In genomic region chr7:123580406-123581161, GRCh38 we compare ENCODE assay signal across 8 cellular contexts. TPM values are rescaled to one million over a fixed set of nuclear protein-coding genes. Genes with fewer than 3 reads are reported as not detected.
DNase-seq lines count a peak whose midpoint lies in the region; ATAC-seq and TF ChIP-seq lines count a peak whose summit lies in the region.

No MANE protein-coding gene starts in this region.

- 28 to 48% methylated on average over 3 to 8 of the region's 8 CpGs for WGBS in endodermal cell (ENCODE audit: insufficient coverage in 1 of 2, insufficient read length in 1 of 2), 2 experiments

- H3K27me3 ChIP-seq in DOHH2 (ENCODE audit: control insufficient read depth, low read length): peaks cover 16% of the 10 kb centered on the region
- H3K27me3 ChIP-seq in OCI-LY1 (ENCODE audit: insufficient read depth, low read length): no peaks in the 10 kb centered on the region
- no peaks in the 10 kb centered on the region for H3K27me3 ChIP-seq in endodermal cell (ENCODE audit: control insufficient read depth, insufficient read depth, low read length, poor library complexity, severe bottlenecking)

- H3K4me3 Mint-ChIP-seq in endodermal cell (no peak overlapping the region), nephron (no peak overlapping the region)

- intact Hi-C loops in posterior vena cava (cut with DNase I): no loop called here

- peak; percentile 78 for TF ChIP-seq CTCF in DOHH2 (IDR thresholded peaks at IDR 0.05; ENCODE audit: low read depth, low read length, poor library complexity, severe bottlenecking)
- peak; percentile 95 for TF ChIP-seq CTCF in OCI-LY1 (IDR thresholded peaks at IDR 0.05; ENCODE audit: low read length)
- TF ChIP-seq CTCF in endodermal cell (conservative IDR thresholded peaks at IDR 0.05): peak; percentile 90
- peak; percentile 69 to 81 (median 78) for TF ChIP-seq CTCF in nephron (IDR thresholded peaks at IDR 0.05; ENCODE audit: unreplicated experiment in 3 of 3)

- no peak overlapping the region for H2AFZ ChIP-seq in OCI-LY1 (ENCODE audit: low read length)

- ATAC-seq in GM19452 (IDR thresholded peaks at IDR 0.05; ENCODE audit: unreplicated experiment) (peak; percentile 67), HG03571 (IDR thresholded peaks at IDR 0.05; ENCODE audit: unreplicated experiment) (peak; percentile 51)

- no peaks in the 10 kb centered on the region for H3K4me1 ChIP-seq in DOHH2 (ENCODE audit: control insufficient read depth, low read length)
- H3K4me1 ChIP-seq in OCI-LY1 (ENCODE audit: insufficient read depth, low read length, severe bottlenecking): no peaks in the 10 kb centered on the region
- no peaks in the 10 kb centered on the region for H3K4me1 ChIP-seq in endodermal cell (ENCODE audit: control insufficient read depth, insufficient read depth, low read length)

- H3K27ac Mint-ChIP-seq in endodermal cell: no peak overlapping the region
- H3K27ac Mint-ChIP-seq in nephron: no peak overlapping the region

- H3K9me3 ChIP-seq in DOHH2 (ENCODE audit: control insufficient read depth, insufficient read depth, low read length) (no peaks in the 10 kb centered on the region), OCI-LY1 (ENCODE audit: low read length) (no peaks in the 10 kb centered on the region), endodermal cell (ENCODE audit: control insufficient read depth, low read length) (no peaks in the 10 kb centered on the region)

- H3K4me1 Mint-ChIP-seq in endodermal cell (peaks cover 6% of the 10 kb centered on the region), nephron (no peaks in the 10 kb centered on the region)

- H3K4me3 ChIP-seq in DOHH2 (ENCODE audit: low read length) (no peak overlapping the region), OCI-LY1 (ENCODE audit: low read depth, low read length, poor library complexity, severe bottlenecking) (no peak overlapping the region), endodermal cell (ENCODE audit: low read length) (no peak overlapping the region)

- H3K79me2 ChIP-seq in DOHH2 (ENCODE audit: control insufficient read depth, low read length) (no peaks in the 10 kb centered on the region), OCI-LY1 (ENCODE audit: insufficient read depth, low read length) (no peaks in the 10 kb centered on the region)

- H3K4me2 ChIP-seq in DOHH2 (ENCODE audit: low read length) (no peak overlapping the region), OCI-LY1 (ENCODE audit: low read length) (no peak overlapping the region)

- peaks cover 3% of the 10 kb centered on the region for H3K27me3 Mint-ChIP-seq in endodermal cell (ENCODE audit: insufficient read depth)
- H3K27me3 Mint-ChIP-seq in nephron (ENCODE audit: low read depth): no peaks in the 10 kb centered on the region

- no peak overlapping the region for H3K9ac ChIP-seq in OCI-LY1 (ENCODE audit: low read length)
- H3K9ac ChIP-seq in endodermal cell (ENCODE audit: extremely low read depth, low read length, poor library complexity, severe bottlenecking): no peak overlapping the region

- no peaks in the 10 kb centered on the region for H3F3A ChIP-seq in DOHH2 (ENCODE audit: control insufficient read depth, insufficient read depth)
- H3F3A ChIP-seq in OCI-LY1 (ENCODE audit: insufficient read depth, low read length): no peaks in the 10 kb centered on the region

- H3K36me3 Mint-ChIP-seq in endodermal cell (ENCODE audit: low read depth) (no peaks in the 10 kb centered on the region), nephron (ENCODE audit: low read depth) (no peaks in the 10 kb centered on the region)

- DNase-seq in endodermal cell: peak; percentile 65
- no peak for DNase-seq in NOMO-1 treated with dmso at 0.1 percent for 144 hours (lab: John Stamatoyannopoulos, UW; ENCODE audit: unreplicated experiment)
- no peak for DNase-seq in posterior vena cava (ENCODE audit: low spot score)

- no peaks in the 10 kb centered on the region for H3K9me3 Mint-ChIP-seq in endodermal cell
- no peaks in the 10 kb centered on the region for H3K9me3 Mint-ChIP-seq in nephron

- H4K20me1 ChIP-seq in DOHH2 (ENCODE audit: control insufficient read depth, insufficient read depth, low read depth, low read length): no peaks in the 10 kb centered on the region
- no peaks in the 10 kb centered on the region for H4K20me1 ChIP-seq in OCI-LY1 (ENCODE audit: insufficient read depth, low read length)

- H3K9me2 ChIP-seq in DOHH2 (replicated peaks; ENCODE audit: control insufficient read depth, low read length) (no peaks in the 10 kb centered on the region), OCI-LY1 (ENCODE audit: low read depth, low read length) (no peaks in the 10 kb centered on the region)

- no peaks in the 10 kb centered on the region for H3K36me3 ChIP-seq in DOHH2 (ENCODE audit: control insufficient read depth, low read length)
- H3K36me3 ChIP-seq in OCI-LY1 (ENCODE audit: insufficient read depth, low read length): no peaks in the 10 kb centered on the region
- no peaks in the 10 kb centered on the region for H3K36me3 ChIP-seq in endodermal cell (ENCODE audit: control insufficient read depth, insufficient read depth, low read length)

- no peak overlapping the region for H3K27ac ChIP-seq in DOHH2 (ENCODE audit: low read depth, low read length)
- no peak overlapping the region for H3K27ac ChIP-seq in OCI-LY1 (ENCODE audit: low read depth, low read length, poor library complexity, severe bottlenecking)
- no peak overlapping the region for H3K27ac ChIP-seq in endodermal cell (ENCODE audit: low read depth, low read length)

RNA-seq across cellular contexts. Expression of gene ASB15, which starts 21.0 kb away (rescaled TPM):
- total RNA-seq in endodermal cell (not detected), posterior vena cava (not detected)
- not detected for polyA plus RNA-seq in endodermal cell (2013, experiment 1 of 2)
- not detected for polyA plus RNA-seq in endodermal cell (2013, experiment 2 of 2)

RNA-seq across cellular contexts. Expression of gene NDUFA5, which starts 23.0 kb away (rescaled TPM):
- total RNA-seq in endodermal cell (10 to 100 TPM; 48.6 to 52.3 TPM), posterior vena cava (10 to 100 TPM; 84.8 to 85.7 TPM)
- polyA plus RNA-seq in endodermal cell (2013, experiment 1 of 2): 62.4 TPM
- polyA plus RNA-seq in endodermal cell (2013, experiment 2 of 2): 59.7 TPM

RNA-seq across cellular contexts. Expression of gene IQUB, which starts 46.2 kb away (rescaled TPM):
- total RNA-seq in endodermal cell (1 to 10 TPM in 1 of 2 donors, under 1 TPM in 1; 0.88 to 2.1 TPM), posterior vena cava (1 to 10 TPM in 1 of 2 donors, under 1 TPM in 1; 0.97 to 1.0 TPM)
- polyA plus RNA-seq in endodermal cell (2013, experiment 1 of 2): 1.2 TPM
- polyA plus RNA-seq in endodermal cell (2013, experiment 2 of 2): 1.6 TPM
